8 cellular contexts compared by ENCODE assay signal in genomic region chr10:86367339-86367951, GRCh38. TPM values are rescaled to one million over a fixed set of nuclear protein-coding genes. Genes with fewer than 3 reads are reported as not detected.
DNase-seq lines count a peak whose midpoint lies in the region; ATAC-seq and TF ChIP-seq lines count a peak whose summit lies in the region.

No MANE protein-coding gene starts in this region.

- H3K36me3 Mint-ChIP-seq in activated T-cell treated with anti-CD3 and anti-CD28 coated beads, Interleukin-2, amount 50 U/mL, for 72 hours (ENCODE audit: insufficient read depth in 2 of 2) = peaks cover 2 to 3% of the 10 kb centered on the region in 2 donors
- no peaks in the 10 kb centered on the region for H3K36me3 Mint-ChIP-seq in brain
- H3K36me3 Mint-ChIP-seq in type B pancreatic cell = no peaks in the 10 kb centered on the region
- no peaks in the 10 kb centered on the region for H3K36me3 Mint-ChIP-seq in activated CD4-positive, alpha-beta T cell treated with anti-CD3 and anti-CD28 coated beads, Interleukin-2, amount 10 ng/mL, durations not matched to agents 7 days and 5 days (ENCODE audit: low read depth)

- H3K36me3 ChIP-seq in right lobe of liver = no peaks in the 10 kb centered on the region
- H3K36me3 ChIP-seq in gastroesophageal sphincter = no peaks in the 10 kb centered on the region

- CTCF ChIA-PET in activated CD4-positive, alpha-beta T cell treated with anti-CD3 and anti-CD28 coated beads, Interleukin-2, amount 10 ng/mL, durations not matched to agents 7 days and 5 days (lab: Charles Lee) = no interaction called here

- H3K4me3 ChIP-seq in right lobe of liver = peak overlapping the region; percentile 33 to 42 (median 42)
- peak overlapping the region in 1 of 2 donors; percentile 62 for H3K4me3 ChIP-seq in gastroesophageal sphincter

- H3K27ac Mint-ChIP-seq in activated T-cell treated with anti-CD3 and anti-CD28 coated beads, Interleukin-2, amount 50 U/mL, for 72 hours = no peak overlapping the region
- H3K27ac Mint-ChIP-seq in brain = no peak overlapping the region
- H3K27ac Mint-ChIP-seq in type B pancreatic cell = no peak overlapping the region
- no peak overlapping the region for H3K27ac Mint-ChIP-seq in activated CD4-positive, alpha-beta T cell treated with anti-CD3 and anti-CD28 coated beads, Interleukin-2, amount 10 ng/mL, durations not matched to agents 7 days and 5 days

- H3K27me3 ChIP-seq in right lobe of liver (peaks cover 0 to 12% of the 10 kb centered on the region in 2 donors), gastroesophageal sphincter (peaks cover 99% of the 10 kb centered on the region)

- peaks cover 0 to 25% (median 3%) of the 10 kb centered on the region in 4 donors for H3K4me1 ChIP-seq in right lobe of liver
- peaks cover 0 to 48% (median 22%) of the 10 kb centered on the region in 3 donors for H3K4me1 ChIP-seq in gastroesophageal sphincter

- intact Hi-C loops in right lobe of liver (cut with DNase I) = no loop called here

- POLR2A ChIA-PET in activated CD4-positive, alpha-beta T cell treated with anti-CD3 and anti-CD28 coated beads, Interleukin-2, amount 10 ng/mL, durations not matched to agents 7 days and 5 days (lab: Charles Lee) = no interaction called here

- peak; percentile 13 for DNase-seq in activated T-cell treated with anti-CD3 and anti-CD28 coated beads, Interleukin-2, amount 50 U/mL, for 1 hour
- no peak for DNase-seq in activated T-cell treated with anti-CD3 and anti-CD28 coated beads, Interleukin-2, amount 50 U/mL, for 72 hours
- DNase-seq in right lobe of liver (peak in 2 of 3 donors; percentile 44 to 53), type B pancreatic cell (ENCODE audit: extremely low spot score, unreplicated experiment) (no peak), NCI-H1694 (lab: John Stamatoyannopoulos, UW) (no peak)
- DNase-seq in activated CD4-positive, alpha-beta T cell treated with anti-CD3 and anti-CD28 coated beads, Interleukin-2, amount 10 ng/mL, durations not matched to agents 7 days and 5 days = no peak

- no peak overlapping the region for H3K27ac ChIP-seq in right lobe of liver
- no peak overlapping the region for H3K27ac ChIP-seq in gastroesophageal sphincter

- TF ChIP-seq EP300 in gastroesophageal sphincter (IDR thresholded peaks at IDR 0.05) = no peak

- H3K9me3 Mint-ChIP-seq in activated T-cell treated with anti-CD3 and anti-CD28 coated beads, Interleukin-2, amount 50 U/mL, for 72 hours = no peaks in the 10 kb centered on the region
- peaks cover 0 to 7% (median 0%) of the 10 kb centered on the region in 5 experiments for H3K9me3 Mint-ChIP-seq in brain
- no peaks in the 10 kb centered on the region for H3K9me3 Mint-ChIP-seq in type B pancreatic cell
- H3K9me3 Mint-ChIP-seq in activated CD4-positive, alpha-beta T cell treated with anti-CD3 and anti-CD28 coated beads, Interleukin-2, amount 10 ng/mL, durations not matched to agents 7 days and 5 days = no peaks in the 10 kb centered on the region

- peaks cover 15% of the 10 kb centered on the region for H3K4me1 Mint-ChIP-seq in activated T-cell treated with anti-CD3 and anti-CD28 coated beads, Interleukin-2, amount 50 U/mL, for 72 hours (ENCODE audit: low read depth)
- H3K4me1 Mint-ChIP-seq in brain = peaks cover 20% of the 10 kb centered on the region
- peaks cover 12% of the 10 kb centered on the region for H3K4me1 Mint-ChIP-seq in type B pancreatic cell (ENCODE audit: unreplicated experiment)
- peaks cover 7% of the 10 kb centered on the region for H3K4me1 Mint-ChIP-seq in activated CD4-positive, alpha-beta T cell treated with anti-CD3 and anti-CD28 coated beads, Interleukin-2, amount 10 ng/mL, durations not matched to agents 7 days and 5 days

- TF ChIP-seq POLR2A in right lobe of liver (IDR thresholded peaks at IDR 0.05) (no peak), gastroesophageal sphincter (IDR thresholded peaks at IDR 0.05) (no peak)

- peaks cover 61% of the 10 kb centered on the region for H3K27me3 Mint-ChIP-seq in activated T-cell treated with anti-CD3 and anti-CD28 coated beads, Interleukin-2, amount 50 U/mL, for 72 hours (ENCODE audit: low read depth)
- H3K27me3 Mint-ChIP-seq in brain (peaks cover 82% of the 10 kb centered on the region), type B pancreatic cell (peaks cover 80% of the 10 kb centered on the region)
- H3K27me3 Mint-ChIP-seq in activated CD4-positive, alpha-beta T cell treated with anti-CD3 and anti-CD28 coated beads, Interleukin-2, amount 10 ng/mL, durations not matched to agents 7 days and 5 days = peaks cover 66% of the 10 kb centered on the region

- peak overlapping the region in 1 of 2 donors; percentile 16 for H3K4me3 Mint-ChIP-seq in activated T-cell treated with anti-CD3 and anti-CD28 coated beads, Interleukin-2, amount 50 U/mL, for 72 hours
- H3K4me3 Mint-ChIP-seq in brain = peak overlapping the region; percentile 48 to 84 (median 63)
- H3K4me3 Mint-ChIP-seq in type B pancreatic cell = peak overlapping the region; percentile 73
- H3K4me3 Mint-ChIP-seq in activated CD4-positive, alpha-beta T cell treated with anti-CD3 and anti-CD28 coated beads, Interleukin-2, amount 10 ng/mL, durations not matched to agents 7 days and 5 days = no peak overlapping the region

- H3K9me3 ChIP-seq in right lobe of liver = no peaks in the 10 kb centered on the region
- no peaks in the 10 kb centered on the region for H3K9me3 ChIP-seq in gastroesophageal sphincter

- WGBS in right lobe of liver (ENCODE audit: insufficient coverage, low coverage, low lambda C conversion rate, missing lambda C conversion rate) = 64% methylated on average over 5 of the region's 44 CpGs
- WGBS in gastroesophageal sphincter (ENCODE audit: low coverage in 1 of 2), 2 donors = no CpG with 5 or more reads among the region's 44 CpGs

- TF ChIP-seq CTCF in brain (conservative IDR thresholded peaks at IDR 0.05) = no peak
- no peak for TF ChIP-seq CTCF in right lobe of liver (IDR thresholded peaks at IDR 0.05)
- no peak for TF ChIP-seq CTCF in type B pancreatic cell (conservative IDR thresholded peaks at IDR 0.05)
- TF ChIP-seq CTCF in gastroesophageal sphincter (IDR thresholded peaks at IDR 0.05) = no peak

- ATAC-seq in activated T-cell treated with anti-CD3 and anti-CD28 coated beads, Interleukin-2, amount 50 U/mL, for 72 hours (replicated peaks in 1 of 2) = no peak
- ATAC-seq in right lobe of liver (peak in 1 of 4 donors; percentile 6), gastroesophageal sphincter (no peak)

RNA-seq across cellular contexts. Expression of gene GRID1, which starts 0.8 kb away (rescaled TPM):
- total RNA-seq in activated T-cell treated with anti-CD3 and anti-CD28 coated beads, Interleukin-2, amount 50 U/mL, for 72 hours = not detected
- 13.2 TPM for polyA plus RNA-seq in brain (ENCODE audit: insufficient read depth, low read depth, low replicate concordance)
- total RNA-seq in right lobe of liver (1 to 10 TPM in 2 of 6 experiments, under 1 TPM in 4; 0.05 to 1.9 (median 0.81) TPM), type B pancreatic cell (ENCODE audit: low replicate concordance) (2.4 and 9.2 TPM in 2 replicates), gastroesophageal sphincter (1 to 10 TPM; 1.2 to 2.7 (median 1.7) TPM)
- not detected for total RNA-seq in activated CD4-positive, alpha-beta T cell treated with anti-CD3 and anti-CD28 coated beads, Interleukin-2, amount 10 ng/mL, durations not matched to agents 7 days and 5 days

Comparison
In these comparisons a context has a peak if more than half of its experiments do, and no peak if none do; other contexts are left out.
1. DNase-seq: peak in activated T-cell treated with anti-CD3 and anti-CD28 coated beads, Interleukin-2, amount 50 U/mL, for 1 hour (single experiment) and right lobe of liver (2 of 3); none in activated T-cell treated with anti-CD3 and anti-CD28 coated beads, Interleukin-2, amount 50 U/mL, for 72 hours (0 of 2), type B pancreatic cell (single experiment), activated CD4-positive, alpha-beta T cell treated with anti-CD3 and anti-CD28 coated beads, Interleukin-2, amount 10 ng/mL, durations not matched to agents 7 days and 5 days (single experiment) and NCI-H1694 (single experiment).